In the genomic region with DNA sequence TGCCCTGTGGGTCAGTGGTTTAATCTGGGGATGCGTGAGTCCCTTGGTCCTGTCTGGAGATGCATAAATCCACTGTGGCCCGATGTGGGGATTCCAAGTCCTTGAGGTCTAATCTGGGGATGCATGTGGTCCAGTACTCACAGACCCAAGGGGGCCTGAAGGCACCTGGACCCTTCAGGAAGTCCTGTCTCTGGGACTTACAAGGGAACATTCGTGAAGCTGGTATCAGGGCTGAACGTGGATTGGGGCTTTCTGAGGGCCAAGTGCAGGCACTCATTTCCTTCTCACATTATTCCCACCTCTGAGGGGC, we compare ENCODE assay signal across 13 cellular contexts. TPM values are rescaled to one million over a fixed set of nuclear protein-coding genes. Genes with fewer than 3 reads are reported as not detected.
A peak's percentile ranks its signal among the peaks of the same experiment; 100 is the strongest.
DNase-seq lines count a peak whose midpoint lies in the region; ATAC-seq and TF ChIP-seq lines count a peak whose summit lies in the region.
"Had no signal": no experiment of that assay in that cellular context is flagged by ENCODE, and none has a peak within 500 bp of the region (broad histone marks: within the 10 kb centered on the region; RNA-seq: fewer than 3 reads in every experiment).

No MANE protein-coding gene starts in this region.

- H3K79me2 ChIP-seq in DND-41 (ENCODE audit: insufficient read depth, low read length) (no peaks in the 10 kb centered on the region), GM23248 (ENCODE audit: insufficient read depth) (no peaks in the 10 kb centered on the region)

- H3K9ac ChIP-seq in DND-41 (ENCODE audit: low read depth, low read length) (no peak overlapping the region), GM23248 (no peak overlapping the region)

- H3K27ac ChIP-seq in DND-41 (ENCODE audit: low read length) (0 out of 2 replicates have a peak overlapping the region, but pooled peaks have one; percentile 7), GM23248 (peak overlapping the region; percentile 44)
- H3K27ac ChIP-seq: right atrium auricular region had no signal

- peaks cover 38% of the 10 kb centered on the region for H3F3A ChIP-seq in GM23248 (ENCODE audit: insufficient read depth)

- CTCF ChIA-PET in activated CD8-positive, alpha-beta T cell treated with anti-CD3 and anti-CD28 coated beads for 36 hours (lab: Charles Lee) = interaction anchor here (0.7 to 4.7 kb wide), 7 partner anchors 8 to 330 kb away, joined by 3 to 60 read pairs (median 9); no protein-coding TSS in a partner anchor

- H3K36me3 Mint-ChIP-seq in activated CD8-positive, alpha-beta T cell treated with anti-CD3 and anti-CD28 coated beads for 36 hours (ENCODE audit: low read depth) = peaks cover 4% of the 10 kb centered on the region
- H3K36me3 Mint-ChIP-seq in immature natural killer cell = peaks cover 0 to 9% (median 0%) of the 10 kb centered on the region in 3 donors
- H3K36me3 Mint-ChIP-seq: CD4-positive, alpha-beta memory T cell had no signal

- TF ChIP-seq CTCF in DND-41 (IDR thresholded peaks at IDR 0.05; ENCODE audit: borderline replicate concordance, extremely low read depth, low read length, poor library complexity, severe bottlenecking) = no peak
- no peak for TF ChIP-seq CTCF in activated CD8-positive, alpha-beta T cell treated with anti-CD3 and anti-CD28 coated beads for 36 hours (IDR thresholded peaks at IDR 0.05)

- in situ Hi-C loops in GM23248 (cut with MboI) = loop anchor here (5.0 kb wide), 1 partner anchor 330 kb away; no protein-coding TSS in a partner anchor

- no peak overlapping the region for H2AFZ ChIP-seq in DND-41 (ENCODE audit: low read depth, low read length)
- no peak overlapping the region for H2AFZ ChIP-seq in GM23248

- peaks cover 36% of the 10 kb centered on the region for H3K4me1 Mint-ChIP-seq in activated CD8-positive, alpha-beta T cell treated with anti-CD3 and anti-CD28 coated beads for 36 hours (ENCODE audit: low read depth)
- peaks cover 28 to 39% of the 10 kb centered on the region in 2 donors for H3K4me1 Mint-ChIP-seq in immature natural killer cell
- H3K4me1 Mint-ChIP-seq: nephron had no signal

- H3K4me1 ChIP-seq in DND-41 (ENCODE audit: insufficient read depth, low read length) (peaks cover 22% of the 10 kb centered on the region), GM23248 (ENCODE audit: insufficient read depth) (peaks cover 32% of the 10 kb centered on the region)
- H3K4me1 ChIP-seq: right atrium auricular region had no signal

- H3K4me3 ChIP-seq in DND-41 (ENCODE audit: low read depth in 1 of 2, low read length in 2 of 2) = no peak overlapping the region
- no peak overlapping the region for H3K4me3 ChIP-seq in GM23248
- H3K4me3 ChIP-seq: right atrium auricular region had no signal

- no peaks in the 10 kb centered on the region for H3K9me3 ChIP-seq in DND-41 (ENCODE audit: insufficient read depth, low read length, severe bottlenecking)
- no peaks in the 10 kb centered on the region for H3K9me3 ChIP-seq in GM23248 (ENCODE audit: low read depth)
- H3K9me3 ChIP-seq: right atrium auricular region had no signal

- H4K20me1 ChIP-seq in DND-41 (ENCODE audit: insufficient read depth, low read length) (no peaks in the 10 kb centered on the region), GM23248 (ENCODE audit: insufficient read depth) (no peaks in the 10 kb centered on the region)

- H3K4me2 ChIP-seq in DND-41 (ENCODE audit: insufficient read depth, low read length) = no peak overlapping the region
- H3K4me2 ChIP-seq in GM23248 (ENCODE audit: unreplicated experiment) = peak overlapping the region; percentile 29

- POLR2A ChIA-PET in activated CD8-positive, alpha-beta T cell treated with anti-CD3 and anti-CD28 coated beads for 36 hours (lab: Charles Lee) = interaction anchor here (1.0 to 3.2 kb wide), 5 partner anchors 88 to 318 kb away, joined by 3 to 9 read pairs (median 3); no protein-coding TSS in a partner anchor

- no peaks in the 10 kb centered on the region for H3K9me2 ChIP-seq in GM23248 (ENCODE audit: insufficient read depth)

- no peak for DNase-seq in DND-41
- no peak for DNase-seq in GM23248
- DNase-seq in activated CD8-positive, alpha-beta T cell treated with anti-CD3 and anti-CD28 coated beads for 36 hours = no peak
- DNase-seq in immature natural killer cell = peak in 1 of 3 donors; percentile 3
- no peak for DNase-seq in cerebellum (ENCODE audit: low spot score)
- DNase-seq: CD4-positive, alpha-beta memory T cell; effector memory CD4-positive, alpha-beta T cell; NCI-H2171 had no signal

- peak overlapping the region; percentile 51 for H3K4me3 Mint-ChIP-seq in activated CD8-positive, alpha-beta T cell treated with anti-CD3 and anti-CD28 coated beads for 36 hours
- H3K4me3 Mint-ChIP-seq in immature natural killer cell = peak overlapping the region in 4 of 5 donors; percentile 42 to 76 (median 65)
- H3K4me3 Mint-ChIP-seq: nephron had no signal

- H3K36me3 ChIP-seq in DND-41 (ENCODE audit: insufficient read depth, low read length) (no peaks in the 10 kb centered on the region), GM23248 (ENCODE audit: low read depth) (no peaks in the 10 kb centered on the region)
- H3K36me3 ChIP-seq: right atrium auricular region had no signal

- peaks cover 7% of the 10 kb centered on the region for H3K27me3 Mint-ChIP-seq in activated CD8-positive, alpha-beta T cell treated with anti-CD3 and anti-CD28 coated beads for 36 hours
- H3K27me3 Mint-ChIP-seq in immature natural killer cell (ENCODE audit: low read depth in 3 of 3) = peaks cover 18 to 25% (median 21%) of the 10 kb centered on the region in 3 donors

- H3K27me3 ChIP-seq in DND-41 (ENCODE audit: insufficient read depth, low read length, poor library complexity) (no peaks in the 10 kb centered on the region), GM23248 (replicated peaks; ENCODE audit: insufficient read depth) (no peaks in the 10 kb centered on the region)
- H3K27me3 ChIP-seq: right atrium auricular region had no signal

- H3K9me3 Mint-ChIP-seq in activated CD8-positive, alpha-beta T cell treated with anti-CD3 and anti-CD28 coated beads for 36 hours = peaks cover 14% of the 10 kb centered on the region
- H3K9me3 Mint-ChIP-seq in immature natural killer cell = peaks cover 0 to 5% (median 0%) of the 10 kb centered on the region in 6 donors
- H3K9me3 Mint-ChIP-seq: CD4-positive, alpha-beta memory T cell; nephron had no signal

- 93 to 97% methylated on average over 4 of the region's 4 CpGs for WGBS in GM23248 (ENCODE audit: low coverage in 1 of 2, low lambda C conversion rate in 2 of 2, missing lambda C conversion rate in 2 of 2), 2 experiments

- ATAC-seq in DND-41 (ENCODE audit: insufficient read depth, low read depth) (no peak), HG02798 (IDR thresholded peaks at IDR 0.05; ENCODE audit: poor library complexity, unreplicated experiment) (no peak), GM21360 (IDR thresholded peaks at IDR 0.05; ENCODE audit: unreplicated experiment) (no peak)
- no peak for ATAC-seq in activated CD8-positive, alpha-beta T cell treated with anti-CD3 and anti-CD28 coated beads for 36 hours

- intact Hi-C loops in activated CD8-positive, alpha-beta T cell treated with anti-CD3 and anti-CD28 coated beads for 36 hours (cut with micrococcal nuclease) = loop anchor here (10.0 kb wide), 1 partner anchor 203 kb away; no protein-coding TSS in a partner anchor

- H3K27ac Mint-ChIP-seq in activated CD8-positive, alpha-beta T cell treated with anti-CD3 and anti-CD28 coated beads for 36 hours = peak overlapping the region; percentile 95
- H3K27ac Mint-ChIP-seq in immature natural killer cell = peak overlapping the region in 5 of 6 donors; percentile 76 to 90 (median 82)
- H3K27ac Mint-ChIP-seq: nephron had no signal

RNA-seq across cellular contexts. Expression of a gene that starts 25.2 kb away (rescaled TPM):
- not detected in 2 replicates for total RNA-seq in GM23248 (2014; rRNA removed; shearing (Covaris generic))
- not detected in 2 replicates for polyA plus RNA-seq in GM23248 (2016; fragmentation: Nextera tagmentation; extraction: Ambion mirVana)
- total RNA-seq in activated CD8-positive, alpha-beta T cell treated with anti-CD3 and anti-CD28 coated beads for 36 hours = not detected
- not detected for polyA plus RNA-seq in immature natural killer cell
- not detected for total RNA-seq in cerebellum
- total RNA-seq: CD4-positive, alpha-beta memory T cell; right atrium auricular region; subcutaneous adipose tissue had no signal
- polyA plus RNA-seq: CD4-positive, alpha-beta memory T cell had no signal
